22 cellular contexts compared by ENCODE assay signal in genomic region chr11:113540416-113541330, GRCh38.
DNase-seq lines count a peak whose midpoint lies in the region; ATAC-seq and TF ChIP-seq lines count a peak whose summit lies in the region.
"Had no signal": no experiment of that assay in that cellular context is flagged by ENCODE, and none has a peak within 500 bp of the region (broad histone marks: within the 10 kb centered on the region; RNA-seq: fewer than 3 reads in every experiment).

No MANE protein-coding gene starts in this region.

- H4K8ac ChIP-seq in H9 (replicated peaks; ENCODE audit: insufficient read length, low read depth, low read length), result no peak overlapping the region

- H3K56ac ChIP-seq in H9 (ENCODE audit: insufficient read length, low read depth, low read length), result no peak overlapping the region

- intact Hi-C loops in Caco-2 (cut with micrococcal nuclease; ENCODE audit: unreplicated experiment), result no loop called here

- no CpG with 5 or more reads among the region's 8 CpGs for WGBS in H9 (ENCODE audit: extremely low coverage, insufficient read length, low lambda C conversion rate)

- no peaks in the 10 kb centered on the region for H3K36me3 Mint-ChIP-seq in Caco-2 (ENCODE audit: insufficient read depth, unreplicated experiment)
- H3K36me3 Mint-ChIP-seq in H9 (ENCODE audit: insufficient read depth in 1 of 3, low read depth in 3 of 3), result peaks cover 0 to 3% (median 0%) of the 10 kb centered on the region in 3 experiments; a peak in 2 of 7 replicates
- no peaks in the 10 kb centered on the region for H3K36me3 Mint-ChIP-seq in chondrocyte (ENCODE audit: low read depth)
- H3K36me3 Mint-ChIP-seq: CD8-positive, alpha-beta T cell had no signal

- TF ChIP-seq CTCF in Caco-2 (IDR thresholded peaks at IDR 0.05; ENCODE audit: insufficient read depth in 1 of 2, low read depth in 1 of 2, low read length in 1 of 2, severe bottlenecking in 1 of 2, unreplicated experiment in 1 of 2), result peak; percentile 9 to 26
- peak; percentile 63 for TF ChIP-seq CTCF in H9 (conservative IDR thresholded peaks at IDR 0.05)
- TF ChIP-seq CTCF in RWPE2 (IDR thresholded peaks at IDR 0.05; ENCODE audit: poor library complexity, severe bottlenecking), result no peak
- no peak for TF ChIP-seq CTCF in chondrocyte (IDR thresholded peaks at IDR 0.05)

- CTCF ChIA-PET in Caco-2 (lab: Charles Lee), result interaction anchor here (0.6 to 2.3 kb wide), 8 partner anchors 30 to 190 kb away, joined by 3 to 10 read pairs (median 4); no protein-coding TSS in a partner anchor

- H3K9me3 ChIP-seq in Caco-2, result no peaks in the 10 kb centered on the region
- no peaks in the 10 kb centered on the region for H3K9me3 ChIP-seq in H9 (ENCODE audit: control insufficient read depth, low read depth, low read length)
- no peaks in the 10 kb centered on the region for H3K9me3 ChIP-seq in RWPE2 (ENCODE audit: severe bottlenecking)
- H3K9me3 ChIP-seq: body of pancreas, mucosa of descending colon, neutrophil, spleen, stomach had no signal

- H3K79me2 ChIP-seq in H9 (ENCODE audit: insufficient read depth, low read length), result no peaks in the 10 kb centered on the region

- H3K4ac ChIP-seq in H9 (ENCODE audit: low read depth, low read length), result no peak overlapping the region

- H3K4me2 ChIP-seq in H9 (ENCODE audit: insufficient read depth, insufficient read length, low read length), result no peak overlapping the region
- H3K4me2 ChIP-seq: PC-9 had no signal

- BruUV-seq in Caco-2 (replicated peaks; lab: Mats Ljungman, UMichigan), result no TSS peak

- H3T11ph ChIP-seq in H9 (ENCODE audit: low read length), result no peak overlapping the region

- no peak overlapping the region for H2AK5ac ChIP-seq in H9 (ENCODE audit: insufficient read length, low read length)

- H4K20me1 ChIP-seq in H9 (ENCODE audit: control insufficient read depth, insufficient read depth, insufficient read length), result peaks cover 2% of the 10 kb centered on the region

- H3K14ac ChIP-seq in H9 (ENCODE audit: insufficient read depth, low read length), result no peak overlapping the region

- H3K9ac ChIP-seq in H9 (ENCODE audit: extremely low read depth, insufficient read length, low read length), result no peak overlapping the region

- H3K4me3 Mint-ChIP-seq in Caco-2 (ENCODE audit: unreplicated experiment) (no peak overlapping the region), H9 (no peak overlapping the region), chondrocyte (ENCODE audit: unreplicated experiment) (no peak overlapping the region)
- H3K4me3 Mint-ChIP-seq: CD8-positive, alpha-beta T cell; HFFc6 had no signal

- H3K27me3 ChIP-seq in Caco-2 (replicated peaks; ENCODE audit: control insufficient read depth, insufficient read depth, low read length) (no peaks in the 10 kb centered on the region), H9 (ENCODE audit: insufficient read depth, low read length) (peaks cover 3% of the 10 kb centered on the region; the same call in 1 of the 2 replicates), RWPE2 (ENCODE audit: insufficient read depth, poor library complexity, severe bottlenecking) (no peaks in the 10 kb centered on the region)
- H3K27me3 ChIP-seq: body of pancreas had no signal

- no peak overlapping the region for H4K5ac ChIP-seq in H9 (ENCODE audit: insufficient read length, low read depth, low read length)

- no peak overlapping the region for H3K18ac ChIP-seq in H9 (ENCODE audit: insufficient read length, low read depth, low read length)

- H2AFZ ChIP-seq in H9 (ENCODE audit: low read length), result no peak overlapping the region
- H2AFZ ChIP-seq: PC-9 had no signal

- DNase-seq in Caco-2 (no peak), H9 (peak; percentile 77), RWPE2 (ENCODE audit: low spot score) (no peak), iPS-NIHi11 (ENCODE audit: low spot score) (peak; percentile 44), chondrocyte (ENCODE audit: low spot score) (no peak), dedifferentiated amniotic fluid mesenchymal stem cell (ENCODE audit: extremely low spot score) (no peak), NCI-H1105 treated with DMSO at 0.1 percent for 48 hours (lab: John Stamatoyannopoulos, UW) (no peak), NCI-H510A (lab: John Stamatoyannopoulos, UW) (no peak)
- DNase-seq: activated CD4-positive, alpha-beta T cell treated with anti-CD3 and anti-CD28 coated beads, Interleukin-2, amount 50 U/mL, for 4 hours; activated CD8-positive, alpha-beta memory T cell treated with anti-CD3 and anti-CD28 coated beads, Interleukin-2, amount 50 U/mL, for 48 hours; body of pancreas; HFFc6; mucosa of descending colon; NCI-H2029 treated with DMSO at 0.1 percent for 48 hours; NCI-H524 treated with DMSO at 0.1 percent for 48 hours; PC-9; spleen; stimulated activated CD4-positive, alpha-beta T cell treated with anti-CD3 and anti-CD28 coated beads, Interleukin-4, amount 100 ng/mL, for 24 hours; stomach had no signal

- no peak overlapping the region for H3K23ac ChIP-seq in H9 (ENCODE audit: insufficient read length, low read depth, low read length)

- H3K27me3 Mint-ChIP-seq in Caco-2 (ENCODE audit: insufficient read depth, unreplicated experiment), result no peaks in the 10 kb centered on the region
- peaks cover 58% of the 10 kb centered on the region for H3K27me3 Mint-ChIP-seq in H9 (ENCODE audit: low read depth)
- H3K27me3 Mint-ChIP-seq in chondrocyte (ENCODE audit: low read depth), result peaks cover 24% of the 10 kb centered on the region

- H2BK20ac ChIP-seq in H9 (ENCODE audit: low read depth, low read length, poor library complexity, severe bottlenecking), result no peak overlapping the region

- peak overlapping the region; percentile 40 for H3K27ac Mint-ChIP-seq in Caco-2 (ENCODE audit: unreplicated experiment)
- H3K27ac Mint-ChIP-seq in H9, result peak overlapping the region in 2 of 3 experiments; percentile 41 to 62; a peak in 3 of 7 replicates
- no peak overlapping the region for H3K27ac Mint-ChIP-seq in chondrocyte (ENCODE audit: unreplicated experiment)
- H3K27ac Mint-ChIP-seq: CD8-positive, alpha-beta T cell; HFFc6 had no signal

- no peak overlapping the region for H2BK12ac ChIP-seq in H9 (ENCODE audit: insufficient read length, low read depth, low read length)

- H3K4me1 Mint-ChIP-seq in Caco-2 (ENCODE audit: low read depth, unreplicated experiment) (peaks cover 43% of the 10 kb centered on the region), H9 (peaks cover 36 to 40% of the 10 kb centered on the region in 2 experiments), chondrocyte (ENCODE audit: low read depth) (no peaks in the 10 kb centered on the region)

- H3K36me3 ChIP-seq in Caco-2 (ENCODE audit: control insufficient read depth, insufficient read depth, low read length) (no peaks in the 10 kb centered on the region), RWPE2 (ENCODE audit: low read depth) (no peaks in the 10 kb centered on the region)
- H3K36me3 ChIP-seq: neutrophil, spleen, stomach had no signal

- ATAC-seq in RWPE2 (ENCODE audit: low read depth), result peak; percentile 40; the same call in 1 of the 3 replicates
- ATAC-seq: body of pancreas; CD8-positive, alpha-beta T cell; mucosa of descending colon had no signal

- H2BK5ac ChIP-seq in H9 (ENCODE audit: insufficient read length, low read length), result no peak overlapping the region

- H2BK120ac ChIP-seq in H9 (ENCODE audit: low read depth, low read length, poor library complexity, severe bottlenecking), result no peak overlapping the region

- POLR2A ChIA-PET in Caco-2 (lab: Charles Lee), result no interaction called here

- H4K91ac ChIP-seq in H9 (ENCODE audit: insufficient read length, low read depth, low read length), result no peak overlapping the region

- no peak overlapping the region for H2BK15ac ChIP-seq in H9 (ENCODE audit: low read depth, low read length)

- no peak overlapping the region for H3K4me3 ChIP-seq in Caco-2 (ENCODE audit: low read depth, low read length)
- no peak overlapping the region for H3K4me3 ChIP-seq in RWPE2 (ENCODE audit: severe bottlenecking)
- H3K4me3 ChIP-seq: body of pancreas, mucosa of descending colon, PC-9, spleen, stomach had no signal

- no peaks in the 10 kb centered on the region for H3K79me1 ChIP-seq in H9 (ENCODE audit: insufficient read depth, low read depth, low read length, poor library complexity, severe bottlenecking)

- H3K9me3 Mint-ChIP-seq in Caco-2 (ENCODE audit: unreplicated experiment), result no peaks in the 10 kb centered on the region
- H3K9me3 Mint-ChIP-seq in H9, result no peaks in the 10 kb centered on the region; a peak in 2 of 5 replicates
- H3K9me3 Mint-ChIP-seq in chondrocyte (ENCODE audit: low read depth), result no peaks in the 10 kb centered on the region
- H3K9me3 Mint-ChIP-seq: CD8-positive, alpha-beta T cell had no signal

- H3K23me2 ChIP-seq in H9 (ENCODE audit: insufficient read length, low read depth, low read length, poor library complexity, severe bottlenecking), result no peaks in the 10 kb centered on the region

- no peak overlapping the region for H3K27ac ChIP-seq in H9 (ENCODE audit: insufficient read length, low read depth, low read length)
- no peak overlapping the region for H3K27ac ChIP-seq in RWPE2 (ENCODE audit: poor library complexity, severe bottlenecking)
- H3K27ac ChIP-seq: body of pancreas, neutrophil, PC-9, spleen, stomach, VCaP had no signal

- peaks cover 35% of the 10 kb centered on the region for H3K4me1 ChIP-seq in Caco-2
- H3K4me1 ChIP-seq in H9 (ENCODE audit: insufficient read depth, low read length), result peaks cover 19% of the 10 kb centered on the region
- H3K4me1 ChIP-seq in RWPE2 (ENCODE audit: insufficient read depth, poor library complexity, severe bottlenecking), result no peaks in the 10 kb centered on the region
- H3K4me1 ChIP-seq: body of pancreas, spleen, stomach had no signal

Comparison
In these comparisons a context has a peak if more than half of its experiments do, and no peak if none do; other contexts are left out.
1. DNase-seq: peak in H9 (single experiment) and iPS-NIHi11 (single experiment); none in Caco-2 (0 of 2), RWPE2 (single experiment), chondrocyte (single experiment), dedifferentiated amniotic fluid mesenchymal stem cell (single experiment), NCI-H1105 treated with DMSO at 0.1 percent for 48 hours (single experiment) and NCI-H510A (single experiment).
2. CTCF ChIP-seq: peak in Caco-2 (2 of 2) and H9 (single experiment); none in RWPE2 (single experiment) and chondrocyte (single experiment).